Comparison of ENCODE assay signal across 1 cellular context in the genomic region with DNA sequence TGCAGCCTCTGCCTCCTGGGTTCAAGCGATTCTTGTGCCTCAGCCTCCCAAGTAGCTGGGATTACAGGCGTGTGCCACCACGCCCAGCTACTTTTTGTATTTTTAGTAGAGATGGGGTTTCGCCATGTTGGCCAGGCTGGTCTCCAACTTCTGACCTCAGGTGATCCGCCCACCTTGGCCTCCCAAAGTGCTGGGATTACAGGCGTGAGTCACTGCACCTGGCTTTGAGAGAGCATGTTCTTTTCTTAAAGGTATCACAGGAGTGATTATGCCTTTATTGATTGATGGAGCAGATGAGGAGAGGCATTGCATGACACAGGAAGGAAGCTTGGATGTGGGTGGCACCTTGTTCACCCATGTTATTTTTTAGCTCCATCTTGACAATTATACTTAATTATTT. TPM values are rescaled to one million over a fixed set of nuclear protein-coding genes. Genes with fewer than 3 reads are reported as not detected.
"Had no signal": no experiment of that assay in that cellular context is flagged by ENCODE, and none has a peak within 500 bp of the region (broad histone marks: within the 10 kb centered on the region; RNA-seq: fewer than 3 reads in every experiment).

No MANE protein-coding gene starts in this region.

RNA-seq across cellular contexts. Expression of gene STAG3, which starts 5.4 kb away (rescaled TPM):
- total RNA-seq: ascending aorta had no signal

RNA-seq across cellular contexts. Expression of gene GPC2, which starts 5.9 kb away (rescaled TPM):
- total RNA-seq: ascending aorta had no signal
